In genomic region chr10:58267713-58268453, GRCh38 we compare ENCODE assay signal across 8 cellular contexts. TPM values are rescaled to one million over a fixed set of nuclear protein-coding genes. Genes with fewer than 3 reads are reported as not detected.
DNase-seq lines count a peak whose midpoint lies in the region; ATAC-seq and TF ChIP-seq lines count a peak whose summit lies in the region.

IPMK (minus strand) TSS chr10:58267894; CDS start chr10:58267611, 283 bp downstream.

- no peaks in the 10 kb centered on the region for H3K27me3 ChIP-seq in foreskin keratinocyte
- no peaks in the 10 kb centered on the region for H3K27me3 ChIP-seq in neuronal stem cell (ENCODE audit: control insufficient read depth in 3 of 3, insufficient read depth in 3 of 3, low read depth in 1 of 3, low read length in 3 of 3)

- no CpG with 5 or more reads among the region's 76 CpGs for WGBS in neuronal stem cell (ENCODE audit: extremely low coverage in 2 of 2, insufficient read length in 2 of 2, insufficient replicate concordance in 1 of 2), 2 donors

- peak; percentile 65 for ATAC-seq in foreskin keratinocyte

- peak within 1 kb of the TSS; percentile 38 for H3K23ac ChIP-seq in neuronal stem cell (ENCODE audit: low read depth, low read length, poor library complexity)

- H2BK12ac ChIP-seq in neuronal stem cell (ENCODE audit: low read length), result no peak within 1 kb of the TSS

- DNase-seq in ELR (ENCODE audit: low read depth) (peak; percentile 91), H4 (ENCODE audit: low spot score) (peak; percentile 87), LNCaP clone FGC (ENCODE audit: low read depth) (peak; percentile 30), SIG-M5 (lab: John Stamatoyannopoulos, UW) (peak; percentile 21), activated gamma-delta T cell treated with Interleukin-2 at 50 U/mL for 16 hours (peak; percentile 93), foreskin keratinocyte (peak in 1 of 2 donors; percentile 80), neuronal stem cell (ENCODE audit: low spot score) (peak; percentile 89)

- peak within 1 kb of the TSS; percentile 92 for H3K4me2 ChIP-seq in neuronal stem cell (ENCODE audit: insufficient read depth, low read length, poor library complexity, severe bottlenecking)

- no peak within 1 kb of the TSS for H3K4ac ChIP-seq in neuronal stem cell (ENCODE audit: low read length)

- peak within 1 kb of the TSS; percentile 88 for H2BK15ac ChIP-seq in neuronal stem cell (ENCODE audit: low read length)

- peak within 1 kb of the TSS; percentile 83 for H3K9ac ChIP-seq in neuronal stem cell (ENCODE audit: low read depth, low read length, poor library complexity)

- no peaks in the 10 kb centered on the region for H3K36me3 ChIP-seq in neuronal stem cell (replicated peaks in 1 of 2; ENCODE audit: control insufficient read depth in 2 of 2, insufficient read depth in 2 of 2, low read length in 2 of 2)

- H4K8ac ChIP-seq in neuronal stem cell (ENCODE audit: low read depth, low read length), result no peak within 1 kb of the TSS

- peak within 1 kb of the TSS; percentile 87 for H3K18ac ChIP-seq in neuronal stem cell (ENCODE audit: low read length)

- H2AK5ac ChIP-seq in neuronal stem cell (ENCODE audit: low read depth, low read length), result peak within 1 kb of the TSS; percentile 47

- H4K91ac ChIP-seq in neuronal stem cell (ENCODE audit: low read depth, low read length, poor library complexity), result no peak within 1 kb of the TSS

- H2BK5ac ChIP-seq in neuronal stem cell (ENCODE audit: low read length), result peak within 1 kb of the TSS; percentile 54

- peak within 1 kb of the TSS; percentile 80 for H3K27ac ChIP-seq in foreskin keratinocyte
- H3K27ac ChIP-seq in neuronal stem cell (replicated peaks; ENCODE audit: low read length), result peak within 1 kb of the TSS; percentile 43

- H3K14ac ChIP-seq in neuronal stem cell (ENCODE audit: low read length), result peak within 1 kb of the TSS; percentile 96

- TF ChIP-seq CTCF in LNCaP clone FGC (IDR thresholded peaks at IDR 0.05; ENCODE audit: control insufficient read depth, extremely low read depth, insufficient read depth) (no peak), foreskin keratinocyte (conservative IDR thresholded peaks at IDR 0.05) (no peak), subcutaneous adipose tissue (IDR thresholded peaks at IDR 0.05; ENCODE audit: low read depth) (no peak)

- peaks cover 2% of the 10 kb centered on the region for H3K79me1 ChIP-seq in neuronal stem cell (ENCODE audit: low read depth, low read length)

- H2AFZ ChIP-seq in neuronal stem cell (ENCODE audit: low read length), result peak within 1 kb of the TSS; percentile 100

- H3K4me1 ChIP-seq in foreskin keratinocyte, result peaks cover 16% of the 10 kb centered on the region
- H3K4me1 ChIP-seq in neuronal stem cell (ENCODE audit: control insufficient read depth in 2 of 2, insufficient read depth in 1 of 2, low read depth in 1 of 2, low read length in 2 of 2), result peaks cover 0 to 7% of the 10 kb centered on the region in 2 donors

- H2BK120ac ChIP-seq in neuronal stem cell (ENCODE audit: low read depth, low read length), result no peak within 1 kb of the TSS

- H3K9me3 ChIP-seq in neuronal stem cell (replicated peaks in 1 of 2; ENCODE audit: control insufficient read depth in 2 of 2, insufficient read depth in 1 of 2, low read depth in 1 of 2, low read length in 2 of 2), result no peaks in the 10 kb centered on the region

- H3K4me3 ChIP-seq in LNCaP clone FGC (ENCODE audit: low read depth, low read length), result peak within 1 kb of the TSS; percentile 70
- peak within 1 kb of the TSS; percentile 65 to 100 for H3K4me3 ChIP-seq in neuronal stem cell (ENCODE audit: low read length in 2 of 2)

RNA-seq across cellular contexts. Expression of gene IPMK, which starts in this region (rescaled TPM):
- total RNA-seq in H4 (2014; rRNA removed; shearing (Covaris generic)), result 4.9 and 7.8 TPM in 2 replicates
- total RNA-seq in foreskin keratinocyte (4.5 and 4.6 TPM in 2 replicates), subcutaneous adipose tissue (10 to 100 TPM in 3 of 4 donors, 1 to 10 TPM in 1; 5.7 to 16.0 (median 10.4) TPM)
- 0.81 and 0.87 TPM in 2 replicates for polyA plus RNA-seq in foreskin keratinocyte
- 5.0 TPM for polyA plus RNA-seq in neuronal stem cell (2013, experiment 1 of 2)
- 5.2 TPM for polyA plus RNA-seq in neuronal stem cell (2013, experiment 2 of 2)
